16 cellular contexts compared by ENCODE assay signal in genomic region chr20:44015733-44016103, GRCh38.
A peak's percentile ranks its signal among the peaks of the same experiment; 100 is the strongest.
DNase-seq lines count a peak whose midpoint lies in the region; ATAC-seq and TF ChIP-seq lines count a peak whose summit lies in the region.
"Had no signal": no experiment of that assay in that cellular context is flagged by ENCODE, and none has a peak within 500 bp of the region (broad histone marks: within the 10 kb centered on the region; RNA-seq: fewer than 3 reads in every experiment).

No MANE protein-coding gene starts in this region.

- intact Hi-C loops in Panc1 (cut with micrococcal nuclease; ENCODE audit: unreplicated experiment) (no loop called here), colonic mucosa (cut with DNase I) (no loop called here)

- H3K27me3 ChIP-seq in Panc1 (ENCODE audit: control insufficient read depth, insufficient read depth, low read length) (no peaks in the 10 kb centered on the region), colonic mucosa (no peaks in the 10 kb centered on the region), thoracic aorta (replicated peaks; ENCODE audit: insufficient read depth) (no peaks in the 10 kb centered on the region)
- H3K27me3 ChIP-seq: SJCRH30 had no signal

- H3K9me3 Mint-ChIP-seq in osteocyte (ENCODE audit: unreplicated experiment): no peaks in the 10 kb centered on the region
- no peaks in the 10 kb centered on the region for H3K9me3 Mint-ChIP-seq in activated naive CD8-positive, alpha-beta T cell treated with anti-CD3 and anti-CD28 coated beads, Interleukin-2, amount 50 U/mL, for 24 hours
- H3K9me3 Mint-ChIP-seq: CD4-positive, CD25-positive, alpha-beta regulatory T cell; H9 had no signal

- H3K27me3 Mint-ChIP-seq in osteocyte (ENCODE audit: unreplicated experiment): peaks cover 33% of the 10 kb centered on the region
- peaks cover 8% of the 10 kb centered on the region for H3K27me3 Mint-ChIP-seq in activated naive CD8-positive, alpha-beta T cell treated with anti-CD3 and anti-CD28 coated beads, Interleukin-2, amount 50 U/mL, for 24 hours

- H3K4me1 ChIP-seq in Panc1 (ENCODE audit: control insufficient read depth, insufficient read depth, low read length) (peaks cover 54% of the 10 kb centered on the region), colonic mucosa (peaks cover 33% of the 10 kb centered on the region), thoracic aorta (ENCODE audit: control insufficient read depth in 1 of 2, low read depth in 2 of 2) (peaks cover 8 to 67% of the 10 kb centered on the region in 2 donors)
- H3K4me1 ChIP-seq: Caco-2 had no signal

- TF ChIP-seq CTCF in Panc1 (IDR thresholded peaks at IDR 0.05): no peak
- no peak for TF ChIP-seq CTCF in colonic mucosa (IDR thresholded peaks at IDR 0.05)
- no peak for TF ChIP-seq CTCF in thoracic aorta (IDR thresholded peaks at IDR 0.05)
- no peak for TF ChIP-seq CTCF in osteocyte (IDR thresholded peaks at IDR 0.05)

- CTCF ChIA-PET in Panc1 (lab: Charles Lee): no interaction called here

- peak overlapping the region in 1 of 2 donors; percentile 36 for H3K9ac ChIP-seq in colonic mucosa (ENCODE audit: low read depth in 2 of 2, low read length in 2 of 2)

- DNase-seq in Panc1 (ENCODE audit: low read depth, low spot score) (no peak), colonic mucosa (no peak), left kidney (ENCODE audit: low read depth, low spot score) (peak; percentile 22), thoracic aorta (ENCODE audit: low spot score) (no peak), osteocyte (ENCODE audit: extremely low spot score, unreplicated experiment) (no peak), RKO (ENCODE audit: low spot score) (no peak), GF-D8 (lab: John Stamatoyannopoulos, UW) (no peak)
- no peak for DNase-seq in activated naive CD8-positive, alpha-beta T cell treated with anti-CD3 and anti-CD28 coated beads, Interleukin-2, amount 50 U/mL, for 24 hours
- DNase-seq: AML-193; Caco-2; CD4-positive, CD25-positive, alpha-beta regulatory T cell; KBM-7; NCI-H2029 treated with DMSO at 0.1 percent for 48 hours; NCI-H774; SJCRH30 had no signal

- H3K36me3 ChIP-seq in Panc1 (ENCODE audit: control insufficient read depth, insufficient read depth, low read length) (no peaks in the 10 kb centered on the region), colonic mucosa (no peaks in the 10 kb centered on the region), thoracic aorta (no peaks in the 10 kb centered on the region)
- H3K36me3 ChIP-seq: SJCRH30 had no signal

- no peak overlapping the region for H3K4me3 Mint-ChIP-seq in osteocyte (ENCODE audit: unreplicated experiment)
- no peak overlapping the region for H3K4me3 Mint-ChIP-seq in activated naive CD8-positive, alpha-beta T cell treated with anti-CD3 and anti-CD28 coated beads, Interleukin-2, amount 50 U/mL, for 24 hours
- H3K4me3 Mint-ChIP-seq: CD4-positive, CD25-positive, alpha-beta regulatory T cell; H9 had no signal

- no TSS peak for BruUV-seq in Panc1 (replicated peaks; lab: Mats Ljungman, UMichigan)

- peak overlapping the region; percentile 91; the same call in 1 of the 2 replicates for H3K27ac ChIP-seq in Panc1 (ENCODE audit: low read length)
- peak overlapping the region; percentile 63 for H3K27ac ChIP-seq in colonic mucosa
- H3K27ac ChIP-seq in thoracic aorta: peak overlapping the region; percentile 30 to 48
- H3K27ac ChIP-seq: SJCRH30 had no signal

- peaks cover 7% of the 10 kb centered on the region for H3K4me1 Mint-ChIP-seq in osteocyte (ENCODE audit: unreplicated experiment)
- peaks cover 31% of the 10 kb centered on the region for H3K4me1 Mint-ChIP-seq in activated naive CD8-positive, alpha-beta T cell treated with anti-CD3 and anti-CD28 coated beads, Interleukin-2, amount 50 U/mL, for 24 hours

- in situ Hi-C loops in Panc1 (cut with HindIII; ENCODE audit: low pct_unique_long_range_greater_than_20kb, low sequenced_read_pairs): no loop called here

- no peak overlapping the region for H3K4me3 ChIP-seq in Panc1 (ENCODE audit: low read depth in 2 of 2, low read length in 2 of 2)
- no peak overlapping the region for H3K4me3 ChIP-seq in colonic mucosa
- H3K4me3 ChIP-seq in thoracic aorta: peak overlapping the region; percentile 55
- H3K4me3 ChIP-seq: SJCRH30 had no signal

- no peaks in the 10 kb centered on the region for H3K36me3 Mint-ChIP-seq in osteocyte (ENCODE audit: unreplicated experiment)
- no peaks in the 10 kb centered on the region for H3K36me3 Mint-ChIP-seq in activated naive CD8-positive, alpha-beta T cell treated with anti-CD3 and anti-CD28 coated beads, Interleukin-2, amount 50 U/mL, for 24 hours (ENCODE audit: low read depth)
- H3K36me3 Mint-ChIP-seq: CD4-positive, CD25-positive, alpha-beta regulatory T cell had no signal

- no peak overlapping the region for H3K27ac Mint-ChIP-seq in osteocyte (ENCODE audit: unreplicated experiment)
- no peak overlapping the region for H3K27ac Mint-ChIP-seq in activated naive CD8-positive, alpha-beta T cell treated with anti-CD3 and anti-CD28 coated beads, Interleukin-2, amount 50 U/mL, for 24 hours
- H3K27ac Mint-ChIP-seq: CD4-positive, CD25-positive, alpha-beta regulatory T cell; H9 had no signal

- H3K9me3 ChIP-seq in Panc1 (ENCODE audit: control insufficient read depth, insufficient read depth, low read depth, low read length) (no peaks in the 10 kb centered on the region), colonic mucosa (no peaks in the 10 kb centered on the region), thoracic aorta (no peaks in the 10 kb centered on the region)
- H3K9me3 ChIP-seq: SJCRH30 had no signal

- POLR2A ChIA-PET in Panc1 (lab: Charles Lee): no interaction called here

- no peak for ATAC-seq in Panc1
- ATAC-seq in thoracic aorta (ENCODE audit: insufficient number of reproducible peaks, low FRiP score, low read depth): no peak
- ATAC-seq in activated naive CD8-positive, alpha-beta T cell treated with anti-CD3 and anti-CD28 coated beads, Interleukin-2, amount 50 U/mL, for 24 hours: no peak

Comparison
In these comparisons a context has a peak if more than half of its experiments do, and no peak if none do; other contexts are left out.
1. H3K27ac ChIP-seq: peak in every context shown above with its lines; median percentile 91 in Panc1; 63 in colonic mucosa; 39 in thoracic aorta.